ENCODE assay signal across 22 cellular contexts in the genomic region with DNA sequence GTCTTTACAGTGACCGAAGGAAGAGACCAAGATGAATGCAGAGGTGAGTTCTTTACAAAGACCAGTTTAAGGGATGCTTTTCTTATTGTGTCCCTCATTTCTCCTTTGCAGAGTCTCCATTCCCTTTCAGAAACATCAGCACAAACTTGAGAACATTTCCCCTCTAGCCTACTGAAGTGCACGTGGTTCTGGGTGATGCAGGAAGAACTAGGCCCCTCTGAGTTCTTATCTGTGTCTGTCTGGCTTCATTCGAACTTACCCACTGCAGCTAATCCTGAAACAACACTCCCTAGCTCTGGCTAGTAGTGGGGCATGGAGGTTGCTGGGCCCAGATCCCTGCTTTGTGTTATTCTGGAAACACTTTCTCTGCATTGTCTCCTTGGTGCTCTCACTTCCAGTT. TPM values are rescaled to one million over a fixed set of nuclear protein-coding genes. Genes with fewer than 3 reads are reported as not detected.
DNase-seq lines count a peak whose midpoint lies in the region; ATAC-seq, FAIRE-seq and TF ChIP-seq lines count a peak whose summit lies in the region.
"Had no signal": no experiment of that assay in that cellular context is flagged by ENCODE, and none has a peak within 500 bp of the region (broad histone marks: within the 10 kb centered on the region; RNA-seq: fewer than 3 reads in every experiment).

No MANE protein-coding gene starts in this region.

- CTCF ChIA-PET in HepG2 (lab: Yijun Ruan, JAX; ENCODE audit: low intra/inter-chr PET ratio, low total read pairs) = no interaction called here
- CTCF ChIA-PET in K562 (lab: Yijun Ruan, JAX; ENCODE audit: low intra/inter-chr PET ratio) = no interaction called here

- H2AFZ ChIP-seq in HepG2 (ENCODE audit: low read length) (no peak overlapping the region), K562 (ENCODE audit: low read depth, low read length) (no peak overlapping the region)

- no peaks in the 10 kb centered on the region for H3K27me3 Mint-ChIP-seq in nephron (ENCODE audit: low read depth)
- H3K27me3 Mint-ChIP-seq: IgD-negative memory B cell had no signal

- POLR2A ChIA-PET in HepG2 (lab: Yijun Ruan, JAX) (interaction anchor here (1.6 to 3.2 kb wide), 3 partner anchors 9 to 188 kb away, joined by 4 to 28 read pairs (median 4); a partner anchor contains a TSS), K562 (lab: Yijun Ruan, JAX) (interaction anchor here (0.6 to 1.9 kb wide), 5 partner anchors 9 to 1169 kb away, joined by 3 to 8 read pairs (median 3); a partner anchor contains a TSS)

- 84% methylated on average over 3 of the region's 3 CpGs for WGBS in HepG2 (ENCODE audit: low lambda C conversion rate)
- 46% methylated on average over 3 of the region's 3 CpGs for WGBS in right lobe of liver (ENCODE audit: insufficient coverage, low coverage, low lambda C conversion rate, missing lambda C conversion rate)
- 29% methylated on average over 3 of the region's 3 CpGs for WGBS in K562 (ENCODE audit: insufficient coverage, low coverage, missing lambda C conversion rate)

- TF ChIP-seq CTCF in HepG2 (CRISPR knock-in tag; IDR thresholded peaks at IDR 0.05) (no peak), right lobe of liver (IDR thresholded peaks at IDR 0.05) (no peak), K562 (IDR thresholded peaks at IDR 0.05 in 2 of 3, conservative IDR thresholded peaks at IDR 0.05 in 1 of 3; ENCODE audit: insufficient read depth in 2 of 3, low read depth in 1 of 3, low read length in 3 of 3) (no peak), nephron (IDR thresholded peaks at IDR 0.05; ENCODE audit: unreplicated experiment in 3 of 3) (no peak)

- H3K4me3 ChIP-seq in HepG2 (replicated peaks in 1 of 3; ENCODE audit: insufficient read depth in 1 of 3, low read depth in 2 of 3, low read length in 3 of 3) (no peak overlapping the region), right lobe of liver (no peak overlapping the region), K562 (no peak overlapping the region), SJCRH30 (no peak overlapping the region)

- BruUV-seq in HepG2 (replicated peaks; lab: Mats Ljungman, UMichigan) (no TSS peak), K562 (replicated peaks; lab: Mats Ljungman, UMichigan) (no TSS peak)

- TF ChIP-seq POLR2A in HepG2 (IDR thresholded peaks at IDR 0.05; ENCODE audit: insufficient read depth in 1 of 2, low read depth in 2 of 2, low read length in 2 of 2) = no peak
- TF ChIP-seq POLR2A in right lobe of liver (IDR thresholded peaks at IDR 0.05) = no peak
- TF ChIP-seq POLR2A in K562 (conservative IDR thresholded peaks at IDR 0.05) = no peak

- H3K4me3 Mint-ChIP-seq in nephron = no peak overlapping the region
- H3K4me3 Mint-ChIP-seq: IgD-negative memory B cell had no signal

- H3K9ac ChIP-seq in HepG2 (ENCODE audit: insufficient read depth, low read depth, low read length) (no peak overlapping the region), K562 (ENCODE audit: insufficient read depth in 1 of 2, low read depth in 2 of 2, low read length in 2 of 2) (no peak overlapping the region)

- H3K27me3 ChIP-seq in HepG2 (ENCODE audit: control insufficient read depth in 1 of 2, insufficient read depth in 2 of 2, low read length in 2 of 2) = no peaks in the 10 kb centered on the region
- no peaks in the 10 kb centered on the region for H3K27me3 ChIP-seq in right lobe of liver
- H3K27me3 ChIP-seq in K562 (ENCODE audit: control insufficient read depth in 2 of 2, insufficient read depth in 2 of 2, low read length in 2 of 2) = no peaks in the 10 kb centered on the region
- H3K27me3 ChIP-seq in SJCRH30 = no peaks in the 10 kb centered on the region

- H3K4me2 ChIP-seq in HepG2 (ENCODE audit: low read depth, low read length) (no peak overlapping the region), K562 (ENCODE audit: insufficient read depth, low read length) (no peak overlapping the region)

- H3K9me1 ChIP-seq in K562 (ENCODE audit: control insufficient read depth, insufficient read depth, low read length) = no peaks in the 10 kb centered on the region

- DNase-seq in HepG2 (ENCODE audit: low spot score) = no peak
- DNase-seq in right lobe of liver = no peak
- DNase-seq in K562 (ENCODE audit: extremely low read depth in 1 of 4, low spot score in 3 of 4) = peak in 2 of 4 experiments; percentile 38 to 58
- DNase-seq in superior temporal gyrus (ENCODE audit: extremely low spot score) = no peak
- DNase-seq in SJCRH30 = no peak
- DNase-seq: GOT3, Kasumi-1, NCI-H1694, NCI-H2081, NCI-H2171, NCI-H345, NCI-H524 treated with DMSO at 0.1 percent for 48 hours, NCI-H82 had no signal

- peak overlapping the region in 2 of 3 experiments; percentile 54 to 81 for H3K27ac Mint-ChIP-seq in nephron
- H3K27ac Mint-ChIP-seq: IgD-negative memory B cell had no signal

- H3K4me1 ChIP-seq in HepG2 (ENCODE audit: insufficient read depth, low read length) (peaks cover 57% of the 10 kb centered on the region), right lobe of liver (no peaks in the 10 kb centered on the region), K562 (replicated peaks in 1 of 2; ENCODE audit: control insufficient read depth in 2 of 2, insufficient read depth in 2 of 2, low read length in 2 of 2) (peaks cover 37 to 41% of the 10 kb centered on the region in 2 experiments), SJCRH30 (no peaks in the 10 kb centered on the region)

- H3K79me2 ChIP-seq in HepG2 (ENCODE audit: insufficient read depth, low read length) (peaks cover 2% of the 10 kb centered on the region), K562 (ENCODE audit: control insufficient read depth, insufficient read depth, low read length) (peaks cover 36% of the 10 kb centered on the region)

- TF ChIP-seq RAD21 in HepG2 (CRISPR knock-in tag; IDR thresholded peaks at IDR 0.05) = no peak
- no peak for TF ChIP-seq RAD21 in K562 (CRISPR knock-in tag; conservative IDR thresholded peaks at IDR 0.05 in 1 of 2, IDR thresholded peaks at IDR 0.05 in 1 of 2)

- H3K9me3 ChIP-seq in HepG2 (ENCODE audit: low read length) (no peaks in the 10 kb centered on the region), right lobe of liver (no peaks in the 10 kb centered on the region), K562 (replicated peaks; ENCODE audit: control insufficient read depth, insufficient read depth, low read depth, low read length) (no peaks in the 10 kb centered on the region), SJCRH30 (replicated peaks) (peaks cover 3% of the 10 kb centered on the region; the same call in 1 of the 2 replicates)

- no peak for ATAC-seq in HepG2
- no peak for ATAC-seq in right lobe of liver
- peak; percentile 39; the same call in 2 of the 3 replicates for ATAC-seq in K562
- no peak for ATAC-seq in GM18870 (IDR thresholded peaks at IDR 0.05; ENCODE audit: unreplicated experiment)
- ATAC-seq: HCT116 had no signal

- intact Hi-C loops in HepG2 (cut with micrococcal nuclease; ENCODE audit: unreplicated experiment) = no loop called here
- intact Hi-C loops in right lobe of liver (cut with DNase I) = no loop called here
- intact Hi-C loops in K562 (cut with micrococcal nuclease) = no loop called here

- H3K36me3 ChIP-seq in HepG2 (replicated peaks in 1 of 2; ENCODE audit: control insufficient read depth in 1 of 2, insufficient read depth in 2 of 2, low read length in 2 of 2) = peaks cover 1 to 9% of the 10 kb centered on the region in 2 experiments; a peak in 3 of 5 replicates
- no peaks in the 10 kb centered on the region for H3K36me3 ChIP-seq in right lobe of liver
- peaks cover 15% of the 10 kb centered on the region for H3K36me3 ChIP-seq in K562 (ENCODE audit: control insufficient read depth, insufficient read depth, low read length)
- no peaks in the 10 kb centered on the region for H3K36me3 ChIP-seq in SJCRH30

- peaks cover 5% of the 10 kb centered on the region for H3K4me1 Mint-ChIP-seq in nephron
- H3K4me1 Mint-ChIP-seq: IgD-negative memory B cell had no signal

- no peaks in the 10 kb centered on the region for H4K20me1 ChIP-seq in HepG2 (ENCODE audit: insufficient read depth, low read length)
- H4K20me1 ChIP-seq in K562 (replicated peaks; ENCODE audit: control insufficient read depth, insufficient read depth, low read length) = no peaks in the 10 kb centered on the region

- in situ Hi-C loops in HepG2 (cut with HindIII; ENCODE audit: extremely low pct_ligation_motif_present, low pct_unique_long_range_greater_than_20kb) (no loop called here), K562 (cut with MboI) (no loop called here)

- H3K9me3 Mint-ChIP-seq in nephron = peaks cover 3% of the 10 kb centered on the region
- H3K9me3 Mint-ChIP-seq: IgD-negative memory B cell had no signal

- TF ChIP-seq EP300 in HepG2 (IDR thresholded peaks at IDR 0.05; ENCODE audit: low read depth in 2 of 2, low read length in 2 of 2) (no peak), HepG2 (CRISPR knock-in tag; IDR thresholded peaks at IDR 0.05; ENCODE audit: borderline replicate concordance) (no peak), K562 (IDR thresholded peaks at IDR 0.05; ENCODE audit: low read length) (no peak)

- peak overlapping the region; percentile 93 for H3K27ac ChIP-seq in HepG2 (ENCODE audit: extremely low read length, insufficient read depth, low read length)
- H3K27ac ChIP-seq in right lobe of liver = no peak overlapping the region
- H3K27ac ChIP-seq in K562 (ENCODE audit: extremely low read depth, low read depth, low read length) = no peak overlapping the region
- H3K27ac ChIP-seq in SJCRH30 = no peak overlapping the region
- H3K27ac ChIP-seq: C4-2B had no signal

- FAIRE-seq in HepG2 (lab: Jason Lieb, UNC) = no peak
- peak; percentile 15 for FAIRE-seq in K562 (lab: Jason Lieb, UNC)
- FAIRE-seq: A204.1, G401.6, GM18507, RCC 7860 had no signal

- peaks cover 15% of the 10 kb centered on the region for H3K36me3 Mint-ChIP-seq in nephron (ENCODE audit: low read depth)
- H3K36me3 Mint-ChIP-seq: IgD-negative memory B cell had no signal

RNA-seq across cellular contexts. Expression of a gene that starts 12.6 kb away (rescaled TPM):
- total RNA-seq in HepG2 (2016; rRNA removed; fragmentation: Illumina TruSeq; extraction: Trizol) = 64.2 and 95.5 TPM in 2 replicates
- total RNA-seq in HepG2 (2016; cell fraction: cytosol; rRNA removed; fragmentation: Illumina TruSeq; extraction: Trizol; ENCODE audit: low read depth) = 21.9 and 23.4 TPM in 2 replicates
- 67.8 and 102 TPM in 2 replicates for total RNA-seq in HepG2 (2016; cell fraction: insoluble cytoplasmic fraction; rRNA removed; fragmentation: Illumina TruSeq; extraction: Trizol)
- total RNA-seq in HepG2 (2016; cell fraction: membrane; rRNA removed; fragmentation: Illumina TruSeq; extraction: Trizol) = 20.5 and 21.4 TPM in 2 replicates
- 27.3 and 29.0 TPM in 2 replicates for total RNA-seq in HepG2 (2016; cell fraction: nucleus; rRNA removed; fragmentation: Illumina TruSeq; extraction: Trizol)
- 34.5 and 39.2 TPM in 2 replicates for polyA plus RNA-seq in HepG2 (2011; rRNA removed)
- 47.8 and 49.9 TPM in 2 replicates for polyA plus RNA-seq in HepG2 (2011; cell fraction: cytosol; rRNA removed)
- polyA plus RNA-seq in HepG2 (2011; cell fraction: nucleus; rRNA removed) = 12.4 and 14.9 TPM in 2 replicates
- 44.0 and 55.0 TPM in 2 replicates for polyA plus RNA-seq in HepG2 (2012)
- 24.0 and 27.8 TPM in 2 replicates for polyA plus RNA-seq in HepG2 (2016; cell fraction: cytosol; fragmentation: Illumina TruSeq; extraction: Trizol; ENCODE audit: low read depth)
- 114 and 128 TPM in 2 replicates for polyA plus RNA-seq in HepG2 (2016; cell fraction: insoluble cytoplasmic fraction; fragmentation: Illumina TruSeq; extraction: Trizol; ENCODE audit: low read depth)
- polyA plus RNA-seq in HepG2 (2016; cell fraction: membrane; fragmentation: Illumina TruSeq; extraction: Trizol; ENCODE audit: low read depth) = 19.9 and 21.4 TPM in 2 replicates
- 45.1 and 49.9 TPM in 2 replicates for polyA plus RNA-seq in HepG2 (2016; cell fraction: nucleus; fragmentation: Illumina TruSeq; extraction: Trizol; ENCODE audit: insufficient read depth, low read depth)
- polyA minus RNA-seq in HepG2 (2011; rRNA and poly(A)+ RNA removed; ENCODE audit: low replicate concordance) = 29.9 and 40.1 TPM in 2 replicates
- 17.3 and 18.1 TPM in 2 replicates for polyA minus RNA-seq in HepG2 (2011; cell fraction: cytosol; rRNA and poly(A)+ RNA removed)
- polyA minus RNA-seq in HepG2 (2011; cell fraction: nucleus; rRNA and poly(A)+ RNA removed) = 9.5 and 12.1 TPM in 2 replicates
- total RNA-seq in right lobe of liver = 10 to 100 TPM in 1 of 6 experiments, 1 to 10 TPM in 5; 3.1 to 14.7 (median 5.6) TPM
- total RNA-seq in K562 (2011; cell fraction: chromatin; rRNA removed; ENCODE audit: low replicate concordance) = 13.8 and 14.5 TPM in 2 replicates
- 9.5 and 15.5 TPM in 2 replicates for total RNA-seq in K562 (2011; cell fraction: nucleolus; rRNA removed)
- total RNA-seq in K562 (2011; cell fraction: nucleoplasm; rRNA removed) = 13.6 and 14.7 TPM in 2 replicates
- 48.2 and 59.6 TPM in 2 replicates for total RNA-seq in K562 (2014; rRNA removed)
- total RNA-seq in K562 (2014; rRNA removed; fragmentation: Illumina TruSeq; extraction: Trizol) = 54.4 and 54.8 TPM in 2 replicates
- total RNA-seq in K562 (2015; rRNA removed; fragmentation: Illumina TruSeq; extraction: Trizol) = 48.3 and 48.5 TPM in 2 replicates
- total RNA-seq in K562 (2021) = 50.9 and 56.6 TPM in 2 replicates
- 52.5 and 61.5 TPM in 2 replicates for polyA plus RNA-seq in K562 (2011; rRNA removed)
- polyA plus RNA-seq in K562 (2011; cell fraction: cytosol; rRNA removed) = 29.0 and 42.5 TPM in 2 replicates
- 11.2 and 19.2 TPM in 2 replicates for polyA plus RNA-seq in K562 (2011; cell fraction: nucleus; rRNA removed)
- polyA plus RNA-seq in K562 (2012) = 79.1 and 113 TPM in 2 replicates
- 64.2 and 69.0 TPM in 2 replicates for polyA plus RNA-seq in K562 (2014; fragmentation: Illumina TruSeq; extraction: Trizol)
- 100 to 1,000 TPM; 125 to 147 TPM for polyA plus RNA-seq in K562 (2014; fragmentation: Nextera tagmentation; extraction: Ambion mirVana)
- polyA plus RNA-seq in K562 (2014; rRNA removed) = 77.7 and 79.7 TPM in 2 replicates
- 36.3 and 37.4 TPM in 2 replicates for polyA minus RNA-seq in K562 (2011; rRNA and poly(A)+ RNA removed)
- polyA minus RNA-seq in K562 (2011; cell fraction: cytosol; rRNA and poly(A)+ RNA removed) = 20.9 and 23.4 TPM in 2 replicates
- 6.1 and 10.4 TPM in 2 replicates for polyA minus RNA-seq in K562 (2011; cell fraction: nucleus; rRNA and poly(A)+ RNA removed)
- 42.0 and 42.8 TPM in 2 replicates for total RNA-seq in SJCRH30 (2014; rRNA removed; shearing (Covaris generic))

RNA-seq across cellular contexts. Expression of a gene that starts 41.8 kb away (rescaled TPM):
- total RNA-seq in HepG2 (2016; rRNA removed; fragmentation: Illumina TruSeq; extraction: Trizol) (65.7 and 73.8 TPM in 2 replicates), right lobe of liver (10 to 100 TPM; 15.8 to 35.6 (median 19.9) TPM), K562 (2014; rRNA removed) (105 and 109 TPM in 2 replicates), K562 (2014; rRNA removed; fragmentation: Illumina TruSeq; extraction: Trizol) (197 TPM in 2 replicates), K562 (2015; rRNA removed; fragmentation: Illumina TruSeq; extraction: Trizol) (130 and 143 TPM in 2 replicates), K562 (2021) (137 and 149 TPM in 2 replicates)
- total RNA-seq in HepG2 (2016; cell fraction: cytosol; rRNA removed; fragmentation: Illumina TruSeq; extraction: Trizol; ENCODE audit: low read depth) = 55.7 and 58.2 TPM in 2 replicates
- 70.5 and 77.2 TPM in 2 replicates for total RNA-seq in HepG2 (2016; cell fraction: insoluble cytoplasmic fraction; rRNA removed; fragmentation: Illumina TruSeq; extraction: Trizol)
- total RNA-seq in HepG2 (2016; cell fraction: membrane; rRNA removed; fragmentation: Illumina TruSeq; extraction: Trizol) = 72.3 and 77.3 TPM in 2 replicates
- 76.7 and 96.2 TPM in 2 replicates for total RNA-seq in HepG2 (2016; cell fraction: nucleus; rRNA removed; fragmentation: Illumina TruSeq; extraction: Trizol)
- polyA plus RNA-seq in HepG2 (2011; rRNA removed) (32.1 and 33.2 TPM in 2 replicates), K562 (2011; rRNA removed) (98.9 and 105 TPM in 2 replicates), K562 (2014; fragmentation: Illumina TruSeq; extraction: Trizol) (190 and 215 TPM in 2 replicates), K562 (2014; fragmentation: Nextera tagmentation; extraction: Ambion mirVana) (100 to 1,000 TPM; 432 to 463 TPM), K562 (2014; rRNA removed) (181 and 203 TPM in 2 replicates)
- 26.3 and 35.6 TPM in 2 replicates for polyA plus RNA-seq in HepG2 (2011; cell fraction: cytosol; rRNA removed)
- polyA plus RNA-seq in HepG2 (2011; cell fraction: nucleus; rRNA removed) = 25.4 and 32.3 TPM in 2 replicates
- 50.0 and 53.2 TPM in 2 replicates for polyA plus RNA-seq in HepG2 (2012)
- 44.5 and 61.1 TPM in 2 replicates for polyA plus RNA-seq in HepG2 (2016; cell fraction: cytosol; fragmentation: Illumina TruSeq; extraction: Trizol; ENCODE audit: low read depth)
- 79.5 and 94.9 TPM in 2 replicates for polyA plus RNA-seq in HepG2 (2016; cell fraction: insoluble cytoplasmic fraction; fragmentation: Illumina TruSeq; extraction: Trizol; ENCODE audit: low read depth)
- 74.5 and 82.3 TPM in 2 replicates for polyA plus RNA-seq in HepG2 (2016; cell fraction: membrane; fragmentation: Illumina TruSeq; extraction: Trizol; ENCODE audit: low read depth)
- polyA plus RNA-seq in HepG2 (2016; cell fraction: nucleus; fragmentation: Illumina TruSeq; extraction: Trizol; ENCODE audit: insufficient read depth, low read depth) = 75.3 and 81.4 TPM in 2 replicates
- polyA minus RNA-seq in HepG2 (2011; rRNA and poly(A)+ RNA removed; ENCODE audit: low replicate concordance) = 53.0 and 124 TPM in 2 replicates
- polyA minus RNA-seq in HepG2 (2011; cell fraction: cytosol; rRNA and poly(A)+ RNA removed) = 14.2 and 15.8 TPM in 2 replicates
- 105 and 106 TPM in 2 replicates for polyA minus RNA-seq in HepG2 (2011; cell fraction: nucleus; rRNA and poly(A)+ RNA removed)
- 181 and 261 TPM in 2 replicates for total RNA-seq in K562 (2011; cell fraction: chromatin; rRNA removed; ENCODE audit: low replicate concordance)
- total RNA-seq in K562 (2011; cell fraction: nucleolus; rRNA removed) = 81.2 and 117 TPM in 2 replicates
- 236 and 385 TPM in 2 replicates for total RNA-seq in K562 (2011; cell fraction: nucleoplasm; rRNA removed)
- polyA plus RNA-seq in K562 (2011; cell fraction: cytosol; rRNA removed) = 79.1 and 145 TPM in 2 replicates
- 90.7 and 107 TPM in 2 replicates for polyA plus RNA-seq in K562 (2011; cell fraction: nucleus; rRNA removed)
- polyA plus RNA-seq in K562 (2012) = 163 and 167 TPM in 2 replicates
- polyA minus RNA-seq in K562 (2011; rRNA and poly(A)+ RNA removed) = 110 and 121 TPM in 2 replicates
- polyA minus RNA-seq in K562 (2011; cell fraction: cytosol; rRNA and poly(A)+ RNA removed) = 39.2 and 42.5 TPM in 2 replicates
- 60.6 and 89.1 TPM in 2 replicates for polyA minus RNA-seq in K562 (2011; cell fraction: nucleus; rRNA and poly(A)+ RNA removed)
- 132 and 134 TPM in 2 replicates for total RNA-seq in SJCRH30 (2014; rRNA removed; shearing (Covaris generic))
